Comparison of ENCODE assay signal across 8 cellular contexts in the genomic region with DNA sequence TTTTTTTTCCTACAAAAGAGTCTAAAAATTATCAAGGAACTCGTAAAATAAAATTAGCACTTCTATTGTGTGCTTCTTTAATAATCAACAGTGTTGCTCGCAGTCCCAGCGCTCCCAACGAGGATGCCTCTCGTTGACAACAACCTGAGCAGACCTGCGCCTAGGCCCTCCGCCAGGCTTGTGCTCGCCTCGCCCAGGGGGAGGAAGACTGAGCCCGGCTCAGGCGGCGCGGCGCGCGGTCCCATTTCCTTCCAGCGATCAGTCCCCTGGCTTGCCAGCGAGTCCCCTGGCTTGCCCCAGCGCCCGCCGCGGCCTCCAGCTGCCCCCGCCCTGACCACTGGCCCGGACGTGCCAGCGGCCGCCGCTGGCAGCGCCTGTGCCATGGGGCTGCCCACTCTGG. TPM values are rescaled to one million over a fixed set of nuclear protein-coding genes. Genes with fewer than 3 reads are reported as not detected.
"Had no signal": no experiment of that assay in that cellular context is flagged by ENCODE, and none has a peak within 500 bp of the region (broad histone marks: within the 10 kb centered on the region; RNA-seq: fewer than 3 reads in every experiment).

No MANE protein-coding gene starts in this region.

RNA-seq across cellular contexts. Expression of a gene that starts 25.8 kb away (rescaled TPM):
- total RNA-seq: K562, M059J, NCI-H460, OCI-LY7, PC-9, Right ventricle myocardium superior, RPMI7951, SJSA1 had no signal

RNA-seq across cellular contexts. Expression of a gene that starts 55.5 kb away (rescaled TPM):
- total RNA-seq: K562, M059J, NCI-H460, OCI-LY7, PC-9, Right ventricle myocardium superior, RPMI7951, SJSA1 had no signal
